Comparison of ENCODE assay signal across 9 cellular contexts in the genomic region with DNA sequence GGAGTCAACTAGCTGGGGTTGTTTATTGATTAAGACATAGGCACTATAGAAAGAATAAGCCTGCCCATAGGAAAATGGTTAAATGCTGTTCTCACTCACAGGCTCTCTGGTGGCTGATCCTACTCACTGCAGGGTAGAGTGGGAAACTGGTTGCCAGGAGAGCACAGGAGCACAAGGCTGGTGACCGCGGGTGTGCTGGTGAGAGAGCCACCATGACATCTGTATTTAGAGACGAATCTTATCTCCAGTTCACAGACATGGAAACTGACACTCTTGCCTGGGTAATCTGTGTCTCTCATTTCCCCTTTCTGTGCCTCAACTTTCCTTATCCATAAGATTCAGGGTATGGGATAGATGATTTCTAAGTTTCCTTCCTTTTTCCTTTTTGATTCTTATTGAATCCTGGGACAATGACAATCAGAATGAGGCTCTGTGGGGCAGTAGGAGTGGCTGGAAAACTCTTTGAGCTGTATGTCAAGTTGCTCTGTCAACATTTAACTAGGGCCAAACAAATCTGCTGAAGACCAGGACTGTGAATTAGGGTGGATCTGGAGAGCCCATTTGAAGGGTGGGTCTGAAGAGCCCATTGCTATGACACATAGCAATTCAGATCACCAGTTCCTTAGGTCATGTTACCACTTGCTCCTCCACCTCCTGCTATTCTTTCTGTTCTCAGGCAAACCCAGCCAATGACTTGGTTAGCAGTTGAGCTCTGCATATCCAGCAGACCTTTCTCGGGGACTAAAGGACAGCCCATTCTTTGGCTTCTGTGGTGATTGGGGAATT.
DNase-seq lines count a peak whose midpoint lies in the region; ATAC-seq and TF ChIP-seq lines count a peak whose summit lies in the region.
"Had no signal": no experiment of that assay in that cellular context is flagged by ENCODE, and none has a peak within 500 bp of the region (broad histone marks: within the 10 kb centered on the region; RNA-seq: fewer than 3 reads in every experiment).

No MANE protein-coding gene starts in this region.

- no TSS peak for BruUV-seq in MCF 10A (replicated peaks; lab: Mats Ljungman, UMichigan)

- intact Hi-C loops in MCF 10A (cut with micrococcal nuclease): no loop called here
- intact Hi-C loops in breast epithelium (cut with DNase I; ENCODE audit: low total_unique reads): no loop called here
- intact Hi-C loops in vagina (cut with DNase I): no loop called here

- no peak overlapping the region for H3K27ac ChIP-seq in breast epithelium
- no peak overlapping the region for H3K27ac ChIP-seq in RWPE2 (ENCODE audit: poor library complexity, severe bottlenecking)
- H3K27ac ChIP-seq in foreskin keratinocyte: peak overlapping the region; percentile 41
- H3K27ac ChIP-seq in vagina: peak overlapping the region; percentile 56

- H3K27me3 ChIP-seq in breast epithelium (no peaks in the 10 kb centered on the region), RWPE2 (ENCODE audit: insufficient read depth, poor library complexity, severe bottlenecking) (no peaks in the 10 kb centered on the region), foreskin keratinocyte (no peaks in the 10 kb centered on the region), vagina (no peaks in the 10 kb centered on the region)

- peaks cover 21% of the 10 kb centered on the region for H3K4me1 Mint-ChIP-seq in MCF 10A (ENCODE audit: insufficient read depth, unreplicated experiment)

- H3K27me3 Mint-ChIP-seq in MCF 10A (ENCODE audit: insufficient read depth, unreplicated experiment): no peaks in the 10 kb centered on the region

- no peak overlapping the region for H3K4me3 Mint-ChIP-seq in MCF 10A (ENCODE audit: unreplicated experiment)

- DNase-seq in MCF 10A (ENCODE audit: unreplicated experiment) (peak; percentile 31), breast epithelium (ENCODE audit: low spot score in 2 of 2) (no peak), RWPE2 (ENCODE audit: low spot score) (no peak), foreskin keratinocyte (peak; percentile 75 to 90), vagina (ENCODE audit: extremely low spot score in 2 of 2) (no peak), middle frontal gyrus (ENCODE audit: extremely low spot score, low spot score) (no peak)
- DNase-seq: SIG-M5 had no signal

- ATAC-seq in RWPE2 (ENCODE audit: low read depth) (peak; percentile 48; the same call in 2 of the 3 replicates), foreskin keratinocyte (peak; percentile 76), GM19395 (IDR thresholded peaks at IDR 0.05; ENCODE audit: unreplicated experiment) (no peak), GM18519 (IDR thresholded peaks at IDR 0.05; ENCODE audit: low FRiP score, unreplicated experiment) (no peak)

- POLR2A ChIA-PET in MCF 10A (lab: Yijun Ruan, JAX): interaction anchor here (0.6 kb wide), 3 partner anchors 338 to 663 kb away, joined by 3 read pairs; no protein-coding TSS in a partner anchor

- CTCF ChIA-PET in MCF 10A (lab: Yijun Ruan, JAX): interaction anchor here (0.6 to 0.9 kb wide), 4 partner anchors 35 to 833 kb away, joined by 3 read pairs; no protein-coding TSS in a partner anchor

- TF ChIP-seq CTCF in MCF 10A (IDR thresholded peaks at IDR 0.05; ENCODE audit: unreplicated experiment): peak; percentile 9
- no peak for TF ChIP-seq CTCF in breast epithelium (IDR thresholded peaks at IDR 0.05)
- TF ChIP-seq CTCF in RWPE2 (IDR thresholded peaks at IDR 0.05; ENCODE audit: poor library complexity, severe bottlenecking): no peak
- TF ChIP-seq CTCF in foreskin keratinocyte (conservative IDR thresholded peaks at IDR 0.05): peak; percentile 41
- no peak for TF ChIP-seq CTCF in vagina (IDR thresholded peaks at IDR 0.05)

- H3K9me3 ChIP-seq in breast epithelium (no peaks in the 10 kb centered on the region), RWPE2 (ENCODE audit: severe bottlenecking) (no peaks in the 10 kb centered on the region), vagina (no peaks in the 10 kb centered on the region)

- no peak overlapping the region for H3K27ac Mint-ChIP-seq in MCF 10A (ENCODE audit: low read depth, unreplicated experiment)

- TF ChIP-seq POLR2A in breast epithelium (IDR thresholded peaks at IDR 0.05) (no peak), vagina (IDR thresholded peaks at IDR 0.05) (no peak)

- H3K36me3 Mint-ChIP-seq in MCF 10A (ENCODE audit: insufficient read depth, unreplicated experiment): peaks cover 7% of the 10 kb centered on the region

- H3K9me3 Mint-ChIP-seq in MCF 10A (ENCODE audit: unreplicated experiment): no peaks in the 10 kb centered on the region

- H3K4me1 ChIP-seq in breast epithelium (no peaks in the 10 kb centered on the region), RWPE2 (ENCODE audit: insufficient read depth, poor library complexity, severe bottlenecking) (peaks cover 14% of the 10 kb centered on the region), foreskin keratinocyte (peaks cover 6% of the 10 kb centered on the region), vagina (peaks cover 38% of the 10 kb centered on the region)

- no peak overlapping the region for H3K4me3 ChIP-seq in breast epithelium
- H3K4me3 ChIP-seq in RWPE2 (ENCODE audit: severe bottlenecking): no peak overlapping the region
- no peak overlapping the region for H3K4me3 ChIP-seq in vagina

- H3K36me3 ChIP-seq in breast epithelium: no peaks in the 10 kb centered on the region
- no peaks in the 10 kb centered on the region for H3K36me3 ChIP-seq in RWPE2 (ENCODE audit: low read depth)
- H3K36me3 ChIP-seq in vagina: no peaks in the 10 kb centered on the region

Comparison
In these comparisons a context has a peak if more than half of its experiments do, and no peak if none do; other contexts are left out.
1. DNase-seq: peak in MCF 10A (single experiment) and foreskin keratinocyte (2 of 2); none in breast epithelium (0 of 2), RWPE2 (single experiment), vagina (0 of 2) and middle frontal gyrus (single experiment).
2. CTCF ChIP-seq: peak in MCF 10A (single experiment) and foreskin keratinocyte (single experiment); none in breast epithelium (0 of 3), RWPE2 (single experiment) and vagina (0 of 3).
3. H3K27ac ChIP-seq: peak in foreskin keratinocyte (single experiment) and vagina (single experiment); none in breast epithelium (0 of 2) and RWPE2 (single experiment).
4. ATAC-seq: peak in RWPE2 (single experiment) and foreskin keratinocyte (single experiment); none in GM19395 (single experiment) and GM18519 (single experiment).